ENCODE assay signal across 37 cellular contexts in genomic region chr13:46114599-46114998, GRCh38. TPM values are rescaled to one million over a fixed set of nuclear protein-coding genes. Genes with fewer than 3 reads are reported as not detected.
"Had no signal": no experiment of that assay in that cellular context is flagged by ENCODE, and none has a peak within 500 bp of the region (broad histone marks: within the 10 kb centered on the region; RNA-seq: fewer than 3 reads in every experiment).

No MANE protein-coding gene starts in this region.

- H3K4me3 Mint-ChIP-seq: activated CD4-positive, alpha-beta memory T cell treated with anti-CD3 and anti-CD28 coated beads, Interleukin-2, amount 10 ng/mL, durations not matched to agents 7 days and 5 days; activated CD4-positive, alpha-beta T cell treated with anti-CD3 and anti-CD28 coated beads, Interleukin-2, amount 10 ng/mL, durations not matched to agents 7 days and 5 days; activated naive CD4-positive, alpha-beta T cell treated with anti-CD3 and anti-CD28 coated beads, Interleukin-2, amount 10 ng/mL, durations not matched to agents 7 days and 5 days; activated naive CD8-positive, alpha-beta T cell treated with anti-CD3 and anti-CD28 coated beads, Interleukin-2, amount 10 ng/mL, durations not matched to agents 7 days and 5 days; activated T-cell treated with anti-CD3 and anti-CD28 coated beads, Interleukin-2, amount 50 U/mL, for 24 hours; effector memory CD8-positive, alpha-beta T cell; mesothelial cell of epicardium; naive B cell; stimulated activated effector memory CD8-positive, alpha-beta T cell treated with anti-CD3 and anti-CD28 coated beads, Interleukin-12 subunit alpha, Interleukin-12 subunit beta, amount 100 ng/mL, for 72 hours; stimulated activated naive CD8-positive, alpha-beta T cell treated with anti-CD3 and anti-CD28 coated beads, Interleukin-15, Interleukin-2, amounts not matched to agents 100 ng/mL and 50 ng/mL, for 24 hours; T-helper 1 cell treated with Interleukin-12 subunit alpha and Interleukin-12 subunit beta and Interleukin-4 antibody, amounts not matched to agents 30 μg/mL and 1 μg/mL, for 36 hours had no signal

- H3K27me3 ChIP-seq: gastroesophageal sphincter, pancreas, sigmoid colon, thyroid gland had no signal

- H3K9me3 Mint-ChIP-seq: activated CD4-positive, alpha-beta memory T cell treated with anti-CD3 and anti-CD28 coated beads, Interleukin-2, amount 10 ng/mL, durations not matched to agents 7 days and 5 days; activated CD4-positive, alpha-beta T cell treated with anti-CD3 and anti-CD28 coated beads, Interleukin-2, amount 10 ng/mL, durations not matched to agents 7 days and 5 days; activated naive CD4-positive, alpha-beta T cell treated with anti-CD3 and anti-CD28 coated beads, Interleukin-2, amount 10 ng/mL, durations not matched to agents 7 days and 5 days; activated naive CD8-positive, alpha-beta T cell treated with anti-CD3 and anti-CD28 coated beads, Interleukin-2, amount 10 ng/mL, durations not matched to agents 7 days and 5 days; activated T-cell treated with anti-CD3 and anti-CD28 coated beads, Interleukin-2, amount 50 U/mL, for 24 hours; effector memory CD8-positive, alpha-beta T cell; naive B cell; stimulated activated effector memory CD8-positive, alpha-beta T cell treated with anti-CD3 and anti-CD28 coated beads, Interleukin-12 subunit alpha, Interleukin-12 subunit beta, amount 100 ng/mL, for 72 hours; stimulated activated naive CD8-positive, alpha-beta T cell treated with anti-CD3 and anti-CD28 coated beads, Interleukin-15, Interleukin-2, amounts not matched to agents 100 ng/mL and 50 ng/mL, for 24 hours; T-helper 1 cell treated with Interleukin-12 subunit alpha and Interleukin-12 subunit beta and Interleukin-4 antibody, amounts not matched to agents 30 μg/mL and 1 μg/mL, for 36 hours had no signal

- H3K4me1 Mint-ChIP-seq: activated CD4-positive, alpha-beta memory T cell treated with anti-CD3 and anti-CD28 coated beads, Interleukin-2, amount 10 ng/mL, durations not matched to agents 7 days and 5 days; naive B cell; stimulated activated effector memory CD8-positive, alpha-beta T cell treated with anti-CD3 and anti-CD28 coated beads, Interleukin-12 subunit alpha, Interleukin-12 subunit beta, amount 100 ng/mL, for 72 hours had no signal

- DNase-seq: activated CD4-positive, alpha-beta memory T cell treated with anti-CD3 and anti-CD28 coated beads, Interleukin-2, amount 10 ng/mL, durations not matched to agents 7 days and 5 days; activated CD4-positive, alpha-beta T cell treated with anti-CD3 and anti-CD28 coated beads, Interleukin-2, amount 10 ng/mL, durations not matched to agents 7 days and 5 days; activated CD8-positive, alpha-beta memory T cell treated with anti-CD3 and anti-CD28 coated beads, Interleukin-2, amount 50 U/mL, for 48 hours; activated gamma-delta T cell; activated naive CD4-positive, alpha-beta T cell treated with anti-CD3 and anti-CD28 coated beads, Interleukin-2, amount 10 ng/mL, durations not matched to agents 7 days and 5 days; activated naive CD8-positive, alpha-beta T cell treated with anti-CD3 and anti-CD28 coated beads, Interleukin-2, amount 10 ng/mL, durations not matched to agents 7 days and 5 days; activated T-cell treated with anti-CD3 and anti-CD28 coated beads, Interleukin-2, amount 50 U/mL, for 24 hours; amniotic stem cell; caudate nucleus; cortex of kidney; effector memory CD8-positive, alpha-beta T cell; hippocampal formation; left cardiac atrium; mammary epithelial cell; naive B cell; pancreas; psoas muscle; sigmoid colon; small intestine; stimulated activated CD4-positive, alpha-beta T cell treated with anti-CD3 and anti-CD28 coated beads, Interleukin-4, amount 100 ng/mL, for 24 hours; T-helper 9 cell; thyroid gland; WERI-Rb-1 had no signal

- H3K36me3 Mint-ChIP-seq: activated naive CD4-positive, alpha-beta T cell treated with anti-CD3 and anti-CD28 coated beads, Interleukin-2, amount 10 ng/mL, durations not matched to agents 7 days and 5 days; activated naive CD8-positive, alpha-beta T cell treated with anti-CD3 and anti-CD28 coated beads, Interleukin-2, amount 10 ng/mL, durations not matched to agents 7 days and 5 days; mesothelial cell of epicardium; stimulated activated effector memory CD8-positive, alpha-beta T cell treated with anti-CD3 and anti-CD28 coated beads, Interleukin-12 subunit alpha, Interleukin-12 subunit beta, amount 100 ng/mL, for 72 hours had no signal

- H3K9me3 ChIP-seq: gastroesophageal sphincter, pancreas, psoas muscle, sigmoid colon, thyroid gland had no signal

- H3K4me1 ChIP-seq: gastroesophageal sphincter, pancreas, psoas muscle, sigmoid colon had no signal

- H3K4me3 ChIP-seq: gastroesophageal sphincter, pancreas, psoas muscle, sigmoid colon, thyroid gland had no signal

- H3K27ac ChIP-seq: gastroesophageal sphincter, pancreas, psoas muscle, sigmoid colon, thyroid gland, WERI-Rb-1 had no signal

- FAIRE-seq: endothelial cell of umbilical vein, keratinocyte, pancreas had no signal

- H3K27ac Mint-ChIP-seq: activated CD4-positive, alpha-beta memory T cell treated with anti-CD3 and anti-CD28 coated beads, Interleukin-2, amount 10 ng/mL, durations not matched to agents 7 days and 5 days; activated CD4-positive, alpha-beta T cell treated with anti-CD3 and anti-CD28 coated beads, Interleukin-2, amount 10 ng/mL, durations not matched to agents 7 days and 5 days; activated naive CD4-positive, alpha-beta T cell treated with anti-CD3 and anti-CD28 coated beads, Interleukin-2, amount 10 ng/mL, durations not matched to agents 7 days and 5 days; activated naive CD8-positive, alpha-beta T cell treated with anti-CD3 and anti-CD28 coated beads, Interleukin-2, amount 10 ng/mL, durations not matched to agents 7 days and 5 days; activated T-cell treated with anti-CD3 and anti-CD28 coated beads, Interleukin-2, amount 50 U/mL, for 24 hours; effector memory CD8-positive, alpha-beta T cell; mesothelial cell of epicardium; naive B cell; stimulated activated effector memory CD8-positive, alpha-beta T cell treated with anti-CD3 and anti-CD28 coated beads, Interleukin-12 subunit alpha, Interleukin-12 subunit beta, amount 100 ng/mL, for 72 hours; stimulated activated naive CD8-positive, alpha-beta T cell treated with anti-CD3 and anti-CD28 coated beads, Interleukin-15, Interleukin-2, amounts not matched to agents 100 ng/mL and 50 ng/mL, for 24 hours; T-helper 1 cell treated with Interleukin-12 subunit alpha and Interleukin-12 subunit beta and Interleukin-4 antibody, amounts not matched to agents 30 μg/mL and 1 μg/mL, for 36 hours had no signal

- H3K36me3 ChIP-seq: gastroesophageal sphincter, pancreas, sigmoid colon, thyroid gland, WERI-Rb-1 had no signal

- ATAC-seq: activated CD4-positive, CD25-positive, alpha-beta regulatory T cell treated with anti-CD3 and anti-CD28 coated beads, Interleukin-2, amount 50 U/mL, for 24 hours; effector memory CD8-positive, alpha-beta T cell; gastroesophageal sphincter; left cardiac atrium; pancreas; psoas muscle; stimulated activated effector memory CD8-positive, alpha-beta T cell treated with anti-CD3 and anti-CD28 coated beads, Interleukin-12 subunit alpha, Interleukin-12 subunit beta, amount 100 ng/mL, for 72 hours had no signal

RNA-seq across cellular contexts. Expression of gene CPB2, which starts 9.8 kb away (rescaled TPM):
- total RNA-seq: activated CD4-positive, alpha-beta memory T cell treated with anti-CD3 and anti-CD28 coated beads, Interleukin-2, amount 10 ng/mL, durations not matched to agents 7 days and 5 days; activated CD4-positive, alpha-beta T cell treated with anti-CD3 and anti-CD28 coated beads, Interleukin-2, amount 10 ng/mL, durations not matched to agents 7 days and 5 days; activated naive CD8-positive, alpha-beta T cell treated with anti-CD3 and anti-CD28 coated beads, Interleukin-2, amount 10 ng/mL, durations not matched to agents 7 days and 5 days; chondrocyte; endothelial cell of umbilical vein; fibroblast of lung; fibroblast of villous mesenchyme; gastroesophageal sphincter; left cardiac atrium; mammary epithelial cell; mesothelial cell of epicardium; psoas muscle; sigmoid colon; ureter had no signal
- polyA plus RNA-seq: endothelial cell of umbilical vein, esophagus, fibroblast of lung, mammary epithelial cell, neural cell, psoas muscle, sigmoid colon, small intestine had no signal
